In the genomic region with DNA sequence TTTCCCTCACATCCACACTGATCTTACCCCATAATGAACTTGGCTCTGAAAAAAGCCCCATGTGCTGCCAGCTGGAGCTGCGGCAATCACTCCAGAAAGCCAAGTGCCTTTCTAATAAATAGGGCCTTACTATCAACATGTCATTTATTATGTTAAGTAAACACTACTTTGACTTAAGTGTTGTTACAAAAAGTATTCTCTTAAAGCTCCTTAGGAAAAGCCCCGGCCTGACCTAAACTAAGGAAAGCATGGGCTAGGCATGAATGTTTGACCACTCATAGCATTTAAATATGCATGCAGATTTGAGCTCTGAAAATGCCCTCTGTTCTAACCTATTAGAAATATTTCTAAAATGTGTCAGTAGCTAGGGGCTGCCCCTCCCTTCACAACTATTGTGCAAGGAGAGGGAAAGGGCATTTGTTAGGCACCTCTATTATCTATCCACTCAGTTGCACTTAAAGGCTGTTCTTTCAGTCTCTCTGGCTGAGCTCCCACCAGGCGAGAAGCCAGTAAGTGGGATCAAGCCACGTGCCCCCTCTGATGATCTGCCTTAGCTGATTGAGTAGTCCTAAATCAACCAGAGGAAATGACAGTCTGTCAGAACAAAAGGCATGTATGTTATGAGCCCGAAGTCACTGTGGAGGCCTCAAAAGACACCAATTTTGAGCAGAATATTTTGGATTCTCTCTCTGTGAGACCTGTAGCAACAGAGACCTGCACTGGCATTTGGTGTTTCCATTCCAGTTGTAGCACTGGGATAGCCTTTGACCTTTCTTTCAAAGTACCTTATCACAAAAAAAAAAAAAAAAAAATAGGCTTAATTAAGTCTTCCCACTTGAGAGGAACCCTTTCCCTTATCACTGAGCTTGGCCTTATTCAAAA, we compare ENCODE assay signal across 9 cellular contexts.
A peak's percentile ranks its signal among the peaks of the same experiment; 100 is the strongest.
DNase-seq lines count a peak whose midpoint lies in the region; ATAC-seq and TF ChIP-seq lines count a peak whose summit lies in the region.
"Had no signal": no experiment of that assay in that cellular context is flagged by ENCODE, and none has a peak within 500 bp of the region (broad histone marks: within the 10 kb centered on the region; RNA-seq: fewer than 3 reads in every experiment).

No MANE protein-coding gene starts in this region.

- TF ChIP-seq POLR2A in heart left ventricle (IDR thresholded peaks at IDR 0.05): no peak

- intact Hi-C loops in heart left ventricle (cut with DNase I): loop anchor here in 3 of 10 donors (10.0 kb wide), 3 partner anchors 73 to 243 kb away; a partner anchor contains a TSS
- intact Hi-C loops in CD4-positive, alpha-beta T cell (cut with DNase I, micrococcal nuclease): no loop called here

- POLR2A ChIA-PET in CD4-positive, alpha-beta T cell (lab: Charles Lee): no interaction called here

- no peaks in the 10 kb centered on the region for H3K36me3 Mint-ChIP-seq in CD4-positive, alpha-beta T cell (ENCODE audit: low read depth)

- H3K27ac ChIP-seq in heart left ventricle: peak overlapping the region; percentile 14 to 81 (median 53)
- H3K27ac ChIP-seq in thoracic aorta: peak overlapping the region; percentile 23 to 44
- H3K27ac ChIP-seq in CD4-positive, alpha-beta T cell (ENCODE audit: low read depth, low read length): no peak overlapping the region
- H3K27ac ChIP-seq: psoas muscle had no signal

- no peaks in the 10 kb centered on the region for H3K9me3 Mint-ChIP-seq in CD4-positive, alpha-beta T cell

- CTCF ChIA-PET in CD4-positive, alpha-beta T cell (lab: Charles Lee): interaction anchor here (0.7 kb wide), 1 partner anchor 92 kb away, joined by 4 read pairs; no protein-coding TSS in a partner anchor

- WGBS in heart left ventricle, 4 donors: 17 to 30% (median 25%) methylated on average over 5 of the region's 5 CpGs

- TF ChIP-seq CTCF in heart left ventricle (IDR thresholded peaks at IDR 0.05) (no peak), thoracic aorta (IDR thresholded peaks at IDR 0.05) (no peak)
- no peak for TF ChIP-seq CTCF in CD4-positive, alpha-beta T cell (IDR thresholded peaks at IDR 0.05)

- H3K4me3 Mint-ChIP-seq in CD4-positive, alpha-beta T cell: no peak overlapping the region

- H3K9me3 ChIP-seq in heart left ventricle (no peaks in the 10 kb centered on the region), thoracic aorta (no peaks in the 10 kb centered on the region)
- no peaks in the 10 kb centered on the region for H3K9me3 ChIP-seq in CD4-positive, alpha-beta T cell (ENCODE audit: control insufficient read depth, low read length)
- H3K9me3 ChIP-seq: psoas muscle had no signal

- no peaks in the 10 kb centered on the region for H3K27me3 Mint-ChIP-seq in CD4-positive, alpha-beta T cell

- ATAC-seq in heart left ventricle (peak; percentile 92 to 96 (median 94)), thoracic aorta (ENCODE audit: insufficient number of reproducible peaks, low FRiP score, low read depth) (peak; percentile 40), GM21367 (IDR thresholded peaks at IDR 0.05; ENCODE audit: unreplicated experiment) (no peak)
- no peak for ATAC-seq in CD4-positive, alpha-beta T cell (ENCODE audit: poor library complexity)

- H3K27ac Mint-ChIP-seq in CD4-positive, alpha-beta T cell: no peak overlapping the region

- H3K27me3 ChIP-seq in heart left ventricle (no peaks in the 10 kb centered on the region), thoracic aorta (replicated peaks; ENCODE audit: insufficient read depth) (no peaks in the 10 kb centered on the region)
- H3K27me3 ChIP-seq in CD4-positive, alpha-beta T cell (ENCODE audit: control insufficient read depth, insufficient read depth, low read length): no peaks in the 10 kb centered on the region

- H3K4me1 ChIP-seq in heart left ventricle (peaks cover 0 to 31% (median 20%) of the 10 kb centered on the region in 12 donors), thoracic aorta (ENCODE audit: control insufficient read depth in 1 of 2, low read depth in 2 of 2) (peaks cover 20 to 35% of the 10 kb centered on the region in 2 donors)
- H3K4me1 ChIP-seq: psoas muscle had no signal

- DNase-seq in HT1080 (ENCODE audit: low read depth): peak; percentile 58
- DNase-seq in RPMI7951 (ENCODE audit: low read depth): peak; percentile 81
- DNase-seq in heart left ventricle: peak; percentile 47 to 86 (median 68)
- DNase-seq in thoracic aorta (ENCODE audit: low spot score): peak; percentile 3
- no peak for DNase-seq in effector CD4-positive, alpha-beta T cell
- DNase-seq in epidermal melanocyte (ENCODE audit: insufficient read length, low spot score): no peak
- DNase-seq in CD4-positive, alpha-beta T cell: no peak
- DNase-seq: psoas muscle had no signal

- H3K36me3 ChIP-seq in heart left ventricle (no peaks in the 10 kb centered on the region), thoracic aorta (no peaks in the 10 kb centered on the region)

- no peaks in the 10 kb centered on the region for H3K4me1 Mint-ChIP-seq in CD4-positive, alpha-beta T cell (ENCODE audit: low read depth)

- H3K4me3 ChIP-seq in heart left ventricle (no peak overlapping the region), thoracic aorta (no peak overlapping the region)
- H3K4me3 ChIP-seq: psoas muscle had no signal

Comparison
In these comparisons a context has a peak if more than half of its experiments do, and no peak if none do; other contexts are left out.
1. DNase-seq: peak in HT1080 (single experiment), RPMI7951 (single experiment), heart left ventricle (5 of 5) and thoracic aorta (single experiment); none in effector CD4-positive, alpha-beta T cell (single experiment), epidermal melanocyte (single experiment) and CD4-positive, alpha-beta T cell (0 of 10).
2. ATAC-seq: peak in heart left ventricle (4 of 4) and thoracic aorta (single experiment); none in GM21367 (single experiment) and CD4-positive, alpha-beta T cell (single experiment).